ENCODE assay signal across 30 cellular contexts in genomic region chr4:54027311-54027710, GRCh38.
"Had no signal": no experiment of that assay in that cellular context is flagged by ENCODE, and none has a peak within 500 bp of the region (broad histone marks: within the 10 kb centered on the region; RNA-seq: fewer than 3 reads in every experiment).

No MANE protein-coding gene starts in this region.

- DNase-seq: activated CD4-positive, alpha-beta memory T cell treated with anti-CD3 and anti-CD28 coated beads, Interleukin-2, amount 10 ng/mL, durations not matched to agents 7 days and 5 days; activated CD4-positive, alpha-beta T cell treated with anti-CD3 and anti-CD28 coated beads for 1 hour; activated CD4-positive, alpha-beta T cell treated with anti-CD3 and anti-CD28 coated beads for 48 hours; activated CD4-positive, CD25-positive, alpha-beta regulatory T cell; activated effector memory CD4-positive, alpha-beta T cell treated with anti-CD3 and anti-CD28 coated beads, Interleukin-2, amount 50 U/mL, for 16 hours; activated naive CD4-positive, alpha-beta T cell; activated naive CD4-positive, alpha-beta T cell treated with anti-CD3 and anti-CD28 coated beads, Interleukin-2, amount 50 U/mL, for 16 hours; activated naive CD8-positive, alpha-beta T cell treated with anti-CD3 and anti-CD28 coated beads for 36 hours; activated T-cell treated with anti-CD3 and anti-CD28 coated beads, Interleukin-2, amount 50 U/mL, for 1 hour; activated T-cell treated with anti-CD3 and anti-CD28 coated beads, Interleukin-2, amount 50 U/mL, for 72 hours; amniotic stem cell; aorta; brain microvascular endothelial cell; central memory CD4-positive, alpha-beta T cell; NCI-H1105; NCI-H1417 treated with DMSO at 0.1 percent for 48 hours; NCI-H1694; NCI-H2029; NCI-H345; NCI-H524 treated with DMSO at 0.1 percent for 48 hours; SHP77; SJCRH30; SK-N-SH; T-cell; T-helper 2 cell; T-helper 9 cell had no signal

- H3K27ac ChIP-seq: brain microvascular endothelial cell, KMS-11, SJCRH30, VCaP had no signal

- H3K9me3 Mint-ChIP-seq: activated T-cell treated with anti-CD3 and anti-CD28 coated beads, Interleukin-2, amount 50 U/mL, for 72 hours; activated T-helper 17 cell treated with anti-CD3 and anti-CD28 coated beads, Interleukin-2, amount 50 U/mL, for 72 hours; T-cell had no signal

- H3K27me3 Mint-ChIP-seq: activated CD4-positive, alpha-beta memory T cell treated with anti-CD3 and anti-CD28 coated beads, Interleukin-2, amount 10 ng/mL, durations not matched to agents 7 days and 5 days; activated naive CD8-positive, alpha-beta T cell treated with anti-CD3 and anti-CD28 coated beads for 36 hours; activated T-helper 17 cell treated with anti-CD3 and anti-CD28 coated beads, Interleukin-2, amount 50 U/mL, for 72 hours; T-cell had no signal

- H3K27me3 ChIP-seq: brain microvascular endothelial cell, SJCRH30 had no signal

- H3K4me3 ChIP-seq: SJCRH30 had no signal

- H3K9me2 ChIP-seq: SK-N-SH had no signal

- H3K36me3 ChIP-seq: brain microvascular endothelial cell, SJCRH30 had no signal

- H3K4me1 ChIP-seq: SJCRH30 had no signal

- H3K9me3 ChIP-seq: SK-N-SH had no signal

- H3K4me3 Mint-ChIP-seq: activated CD4-positive, alpha-beta memory T cell treated with anti-CD3 and anti-CD28 coated beads, Interleukin-2, amount 10 ng/mL, durations not matched to agents 7 days and 5 days; activated naive CD8-positive, alpha-beta T cell treated with anti-CD3 and anti-CD28 coated beads for 36 hours; activated T-cell treated with anti-CD3 and anti-CD28 coated beads, Interleukin-2, amount 50 U/mL, for 72 hours; activated T-helper 17 cell treated with anti-CD3 and anti-CD28 coated beads, Interleukin-2, amount 50 U/mL, for 72 hours; T-cell had no signal

- H3K4me2 ChIP-seq: KMS-11, SK-N-SH had no signal

- H3K27ac Mint-ChIP-seq: activated CD4-positive, alpha-beta memory T cell treated with anti-CD3 and anti-CD28 coated beads, Interleukin-2, amount 10 ng/mL, durations not matched to agents 7 days and 5 days; activated naive CD8-positive, alpha-beta T cell treated with anti-CD3 and anti-CD28 coated beads for 36 hours; activated T-cell treated with anti-CD3 and anti-CD28 coated beads, Interleukin-2, amount 50 U/mL, for 72 hours; activated T-helper 17 cell treated with anti-CD3 and anti-CD28 coated beads, Interleukin-2, amount 50 U/mL, for 72 hours; T-cell had no signal

- ATAC-seq: activated T-cell treated with anti-CD3 and anti-CD28 coated beads, Interleukin-2, amount 50 U/mL, for 72 hours; activated T-helper 17 cell treated with anti-CD3 and anti-CD28 coated beads, Interleukin-2, amount 50 U/mL, for 72 hours; Panc1; T-cell had no signal

- H3K9ac ChIP-seq: KMS-11, SK-N-SH had no signal
